14 cellular contexts compared by ENCODE assay signal in genomic region chr9:89808076-89808701, GRCh38.
A peak's percentile ranks its signal among the peaks of the same experiment; 100 is the strongest.
DNase-seq lines count a peak whose midpoint lies in the region; ATAC-seq and TF ChIP-seq lines count a peak whose summit lies in the region.
"Had no signal": no experiment of that assay in that cellular context is flagged by ENCODE, and none has a peak within 500 bp of the region (broad histone marks: within the 10 kb centered on the region; RNA-seq: fewer than 3 reads in every experiment).

No MANE protein-coding gene starts in this region.

- CTCF ChIA-PET in CD4-positive, alpha-beta memory T cell (lab: Charles Lee; ENCODE audit: partially characterized antibody) = no interaction called here

- H3K4me3 ChIP-seq in H7 (ENCODE audit: insufficient read depth, low read depth, low read length) (no peak overlapping the region), upper lobe of left lung (no peak overlapping the region)
- no peak overlapping the region for H3K4me3 ChIP-seq in CD4-positive, alpha-beta memory T cell (ENCODE audit: low read length in 2 of 2)
- H3K4me3 ChIP-seq: colonic mucosa had no signal

- H3K9me3 ChIP-seq in upper lobe of left lung = no peaks in the 10 kb centered on the region
- H3K9me3 ChIP-seq in CD4-positive, alpha-beta memory T cell (ENCODE audit: control insufficient read depth in 1 of 2, low read length in 2 of 2) = no peaks in the 10 kb centered on the region
- H3K9me3 ChIP-seq: colonic mucosa had no signal

- no peak overlapping the region for H3K27ac Mint-ChIP-seq in CD4-positive, alpha-beta memory T cell
- H3K27ac Mint-ChIP-seq: CD4-positive, CD25-positive, alpha-beta regulatory T cell; T-helper 2 cell treated with Interferon-gamma antibody and Interleukin-4, amounts not matched to agents 5 μg/mL and 100 μg/mL, for 36 hours had no signal

- TF ChIP-seq CTCF in upper lobe of left lung (IDR thresholded peaks at IDR 0.05) = peak in 1 of 6 experiments; percentile 13

- H3K36me3 ChIP-seq in H7 (replicated peaks; ENCODE audit: control insufficient read depth, insufficient read depth, low read length) (no peaks in the 10 kb centered on the region), upper lobe of left lung (no peaks in the 10 kb centered on the region)
- no peaks in the 10 kb centered on the region for H3K36me3 ChIP-seq in CD4-positive, alpha-beta memory T cell (ENCODE audit: insufficient read depth, low read length)
- H3K36me3 ChIP-seq: colonic mucosa had no signal

- H3K36me3 Mint-ChIP-seq in CD4-positive, alpha-beta memory T cell = no peaks in the 10 kb centered on the region
- H3K36me3 Mint-ChIP-seq: CD4-positive, CD25-positive, alpha-beta regulatory T cell; naive thymus-derived CD8-positive, alpha-beta T cell had no signal

- H3K27me3 ChIP-seq in H7 (ENCODE audit: control insufficient read depth, insufficient read depth, low read length) (no peaks in the 10 kb centered on the region), upper lobe of left lung (no peaks in the 10 kb centered on the region)
- no peaks in the 10 kb centered on the region for H3K27me3 ChIP-seq in CD4-positive, alpha-beta memory T cell (ENCODE audit: insufficient read depth, low read length)
- H3K27me3 ChIP-seq: colonic mucosa had no signal

- TF ChIP-seq EP300 in upper lobe of left lung (IDR thresholded peaks at IDR 0.05) = no peak

- TF ChIP-seq POLR2A in upper lobe of left lung (IDR thresholded peaks at IDR 0.05) = no peak

- no peaks in the 10 kb centered on the region for H3K9me3 Mint-ChIP-seq in CD4-positive, alpha-beta memory T cell
- H3K9me3 Mint-ChIP-seq: activated T-cell treated with anti-CD3 and anti-CD28 coated beads, Interleukin-2, amount 50 U/mL, for 4 hours; CD4-positive, CD25-positive, alpha-beta regulatory T cell; naive thymus-derived CD8-positive, alpha-beta T cell; T-helper 2 cell treated with Interferon-gamma antibody and Interleukin-4, amounts not matched to agents 5 μg/mL and 100 μg/mL, for 36 hours had no signal

- POLR2A ChIA-PET in CD4-positive, alpha-beta memory T cell (lab: Charles Lee; ENCODE audit: partially characterized antibody) = no interaction called here

- H3K4me3 Mint-ChIP-seq in CD4-positive, alpha-beta memory T cell = no peak overlapping the region
- H3K4me3 Mint-ChIP-seq: activated T-cell treated with anti-CD3 and anti-CD28 coated beads, Interleukin-2, amount 50 U/mL, for 4 hours; CD4-positive, CD25-positive, alpha-beta regulatory T cell; naive thymus-derived CD8-positive, alpha-beta T cell; T-helper 2 cell treated with Interferon-gamma antibody and Interleukin-4, amounts not matched to agents 5 μg/mL and 100 μg/mL, for 36 hours had no signal

- no peak for ATAC-seq in upper lobe of left lung (ENCODE audit: low FRiP score in 2 of 2)
- ATAC-seq: activated T-cell treated with anti-CD3 and anti-CD28 coated beads, Interleukin-2, amount 50 U/mL, for 4 hours; naive thymus-derived CD8-positive, alpha-beta T cell had no signal

- H3K27me3 Mint-ChIP-seq in CD4-positive, alpha-beta memory T cell = no peaks in the 10 kb centered on the region

- 80% methylated on average over 13 of the region's 13 CpGs for WGBS in upper lobe of left lung, 2 donors

- intact Hi-C loops in CD4-positive, alpha-beta memory T cell (cut with micrococcal nuclease) = no loop called here

- peaks cover 0 to 9% (median 3%) of the 10 kb centered on the region in 4 donors for H3K4me1 ChIP-seq in upper lobe of left lung
- no peaks in the 10 kb centered on the region for H3K4me1 ChIP-seq in CD4-positive, alpha-beta memory T cell (ENCODE audit: insufficient read depth, low read length)
- H3K4me1 ChIP-seq: colonic mucosa had no signal

- no peak overlapping the region for H3K27ac ChIP-seq in upper lobe of left lung
- H3K27ac ChIP-seq in CD4-positive, alpha-beta memory T cell (ENCODE audit: low read depth, low read length) = no peak overlapping the region
- H3K27ac ChIP-seq: colonic mucosa had no signal

- DNase-seq in COLO668 (lab: John Stamatoyannopoulos, UW; ENCODE audit: unreplicated experiment) (peak; percentile 74), H7 (peak; percentile 50), RKO (ENCODE audit: low spot score) (peak; percentile 20), islet precursor cell (peak; percentile 89), T-helper 9 cell (no peak), GOT3 (lab: John Stamatoyannopoulos, UW) (no peak), upper lobe of left lung (no peak)
- DNase-seq in CD4-positive, alpha-beta memory T cell = no peak
- DNase-seq: activated T-cell treated with anti-CD3 and anti-CD28 coated beads, Interleukin-2, amount 50 U/mL, for 4 hours; CD4-positive, CD25-positive, alpha-beta regulatory T cell; colonic mucosa; stimulated activated CD4-positive, alpha-beta T cell treated with anti-CD3 and anti-CD28 coated beads, Interleukin-2, amount 100 ng/mL, for 24 hours had no signal

- no peaks in the 10 kb centered on the region for H3K4me1 Mint-ChIP-seq in CD4-positive, alpha-beta memory T cell
- H3K4me1 Mint-ChIP-seq: CD4-positive, CD25-positive, alpha-beta regulatory T cell had no signal

Comparison
In these comparisons a context has a peak if more than half of its experiments do, and no peak if none do; other contexts are left out.
1. DNase-seq: peak in COLO668 (single experiment), H7 (single experiment), RKO (single experiment) and islet precursor cell (single experiment); none in T-helper 9 cell (single experiment), GOT3 (single experiment), upper lobe of left lung (0 of 2) and CD4-positive, alpha-beta memory T cell (0 of 5).